In genomic region chr5:56480305-56481146, GRCh38 we compare ENCODE assay signal across 1 cellular context.
TF ChIP-seq lines count a peak whose summit lies in the region.

No MANE protein-coding gene starts in this region.

TF ChIP-seq in HepG2, 621 proteins besides CTCF, POLR2A, EP300 and RAD21 (continued from another document and continues in another):
- TF ChIP-seq AFF4 (CRISPR knock-in tag; IDR thresholded peaks at IDR 0.05): no peak
- no peak for TF ChIP-seq ZNF121 (CRISPR knock-in tag; IDR thresholded peaks at IDR 0.05)
- peak; percentile 65; the same call in 1 of the 2 replicates for TF ChIP-seq SMAD1 (CRISPR knock-in tag; IDR thresholded peaks at IDR 0.05; ENCODE audit: borderline replicate concordance, low read depth)
- TF ChIP-seq, protein P1, sequence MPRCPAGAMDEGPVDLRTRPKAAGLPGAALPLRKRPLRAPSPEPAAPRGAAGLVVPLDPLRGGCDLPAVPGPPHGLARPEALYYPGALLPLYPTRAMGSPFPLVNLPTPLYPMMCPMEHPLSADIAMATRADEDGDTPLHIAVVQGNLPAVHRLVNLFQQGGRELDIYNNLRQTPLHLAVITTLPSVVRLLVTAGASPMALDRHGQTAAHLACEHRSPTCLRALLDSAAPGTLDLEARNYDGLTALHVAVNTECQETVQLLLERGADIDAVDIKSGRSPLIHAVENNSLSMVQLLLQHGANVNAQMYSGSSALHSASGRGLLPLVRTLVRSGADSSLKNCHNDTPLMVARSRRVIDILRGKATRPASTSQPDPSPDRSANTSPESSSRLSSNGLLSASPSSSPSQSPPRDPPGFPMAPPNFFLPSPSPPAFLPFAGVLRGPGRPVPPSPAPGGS (CRISPR knock-in tag; IDR thresholded peaks at IDR 0.05): no peak; the same call in 1 of the 2 replicates
- peak; percentile 45; the same call in 1 of the 2 replicates for TF ChIP-seq FOXK1 (CRISPR knock-in tag; IDR thresholded peaks at IDR 0.05; ENCODE audit: borderline replicate concordance, low read depth)
- no peak for TF ChIP-seq PCBP1 (IDR thresholded peaks at IDR 0.05; ENCODE audit: borderline replicate concordance, low read depth, low read length)
- TF ChIP-seq, protein P2, sequence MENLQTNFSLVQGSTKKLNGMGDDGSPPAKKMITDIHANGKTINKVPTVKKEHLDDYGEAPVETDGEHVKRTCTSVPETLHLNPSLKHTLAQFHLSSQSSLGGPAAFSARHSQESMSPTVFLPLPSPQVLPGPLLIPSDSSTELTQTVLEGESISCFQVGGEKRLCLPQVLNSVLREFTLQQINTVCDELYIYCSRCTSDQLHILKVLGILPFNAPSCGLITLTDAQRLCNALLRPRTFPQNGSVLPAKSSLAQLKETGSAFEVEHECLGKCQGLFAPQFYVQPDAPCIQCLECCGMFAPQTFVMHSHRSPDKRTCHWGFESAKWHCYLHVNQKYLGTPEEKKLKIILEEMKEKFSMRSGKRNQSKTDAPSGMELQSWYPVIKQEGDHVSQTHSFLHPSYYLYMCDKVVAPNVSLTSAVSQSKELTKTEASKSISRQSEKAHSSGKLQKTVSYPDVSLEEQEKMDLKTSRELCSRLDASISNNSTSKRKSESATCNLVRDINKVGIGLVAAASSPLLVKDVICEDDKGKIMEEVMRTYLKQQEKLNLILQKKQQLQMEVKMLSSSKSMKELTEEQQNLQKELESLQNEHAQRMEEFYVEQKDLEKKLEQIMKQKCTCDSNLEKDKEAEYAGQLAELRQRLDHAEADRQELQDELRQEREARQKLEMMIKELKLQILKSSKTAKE (CRISPR knock-in tag; IDR thresholded peaks at IDR 0.05; ENCODE audit: borderline replicate concordance): peak; percentile 75; the same call in 1 of the 2 replicates
- TF ChIP-seq, protein P3, sequence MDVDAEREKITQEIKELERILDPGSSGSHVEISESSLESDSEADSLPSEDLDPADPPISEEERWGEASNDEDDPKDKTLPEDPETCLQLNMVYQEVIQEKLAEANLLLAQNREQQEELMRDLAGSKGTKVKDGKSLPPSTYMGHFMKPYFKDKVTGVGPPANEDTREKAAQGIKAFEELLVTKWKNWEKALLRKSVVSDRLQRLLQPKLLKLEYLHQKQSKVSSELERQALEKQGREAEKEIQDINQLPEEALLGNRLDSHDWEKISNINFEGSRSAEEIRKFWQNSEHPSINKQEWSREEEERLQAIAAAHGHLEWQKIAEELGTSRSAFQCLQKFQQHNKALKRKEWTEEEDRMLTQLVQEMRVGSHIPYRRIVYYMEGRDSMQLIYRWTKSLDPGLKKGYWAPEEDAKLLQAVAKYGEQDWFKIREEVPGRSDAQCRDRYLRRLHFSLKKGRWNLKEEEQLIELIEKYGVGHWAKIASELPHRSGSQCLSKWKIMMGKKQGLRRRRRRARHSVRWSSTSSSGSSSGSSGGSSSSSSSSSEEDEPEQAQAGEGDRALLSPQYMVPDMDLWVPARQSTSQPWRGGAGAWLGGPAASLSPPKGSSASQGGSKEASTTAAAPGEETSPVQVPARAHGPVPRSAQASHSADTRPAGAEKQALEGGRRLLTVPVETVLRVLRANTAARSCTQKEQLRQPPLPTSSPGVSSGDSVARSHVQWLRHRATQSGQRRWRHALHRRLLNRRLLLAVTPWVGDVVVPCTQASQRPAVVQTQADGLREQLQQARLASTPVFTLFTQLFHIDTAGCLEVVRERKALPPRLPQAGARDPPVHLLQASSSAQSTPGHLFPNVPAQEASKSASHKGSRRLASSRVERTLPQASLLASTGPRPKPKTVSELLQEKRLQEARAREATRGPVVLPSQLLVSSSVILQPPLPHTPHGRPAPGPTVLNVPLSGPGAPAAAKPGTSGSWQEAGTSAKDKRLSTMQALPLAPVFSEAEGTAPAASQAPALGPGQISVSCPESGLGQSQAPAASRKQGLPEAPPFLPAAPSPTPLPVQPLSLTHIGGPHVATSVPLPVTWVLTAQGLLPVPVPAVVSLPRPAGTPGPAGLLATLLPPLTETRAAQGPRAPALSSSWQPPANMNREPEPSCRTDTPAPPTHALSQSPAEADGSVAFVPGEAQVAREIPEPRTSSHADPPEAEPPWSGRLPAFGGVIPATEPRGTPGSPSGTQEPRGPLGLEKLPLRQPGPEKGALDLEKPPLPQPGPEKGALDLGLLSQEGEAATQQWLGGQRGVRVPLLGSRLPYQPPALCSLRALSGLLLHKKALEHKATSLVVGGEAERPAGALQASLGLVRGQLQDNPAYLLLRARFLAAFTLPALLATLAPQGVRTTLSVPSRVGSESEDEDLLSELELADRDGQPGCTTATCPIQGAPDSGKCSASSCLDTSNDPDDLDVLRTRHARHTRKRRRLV (CRISPR knock-in tag; IDR thresholded peaks at IDR 0.05): 0 out of 2 replicates have a peak, but pooled peaks have one; percentile 66
- TF ChIP-seq JUNB (CRISPR knock-in tag; IDR thresholded peaks at IDR 0.05; ENCODE audit: borderline replicate concordance): no peak
- no peak for TF ChIP-seq DBP (CRISPR knock-in tag; IDR thresholded peaks at IDR 0.05; ENCODE audit: not compliant biosample characterization)
- TF ChIP-seq SKI (IDR thresholded peaks at IDR 0.05; ENCODE audit: partially characterized antibody): peak; percentile 22
- TF ChIP-seq, protein P4, sequence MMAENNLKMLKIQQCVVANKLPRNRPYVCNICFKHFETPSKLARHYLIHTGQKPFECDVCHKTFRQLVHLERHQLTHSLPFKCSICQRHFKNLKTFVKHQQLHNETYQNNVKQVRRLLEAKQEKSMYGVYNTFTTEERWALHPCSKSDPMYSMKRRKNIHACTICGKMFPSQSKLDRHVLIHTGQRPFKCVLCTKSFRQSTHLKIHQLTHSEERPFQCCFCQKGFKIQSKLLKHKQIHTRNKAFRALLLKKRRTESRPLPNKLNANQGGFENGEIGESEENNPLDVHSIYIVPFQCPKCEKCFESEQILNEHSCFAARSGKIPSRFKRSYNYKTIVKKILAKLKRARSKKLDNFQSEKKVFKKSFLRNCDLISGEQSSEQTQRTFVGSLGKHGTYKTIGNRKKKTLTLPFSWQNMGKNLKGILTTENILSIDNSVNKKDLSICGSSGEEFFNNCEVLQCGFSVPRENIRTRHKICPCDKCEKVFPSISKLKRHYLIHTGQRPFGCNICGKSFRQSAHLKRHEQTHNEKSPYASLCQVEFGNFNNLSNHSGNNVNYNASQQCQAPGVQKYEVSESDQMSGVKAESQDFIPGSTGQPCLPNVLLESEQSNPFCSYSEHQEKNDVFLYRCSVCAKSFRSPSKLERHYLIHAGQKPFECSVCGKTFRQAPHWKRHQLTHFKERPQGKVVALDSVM (CRISPR knock-in tag; IDR thresholded peaks at IDR 0.05): no peak; the same call in 1 of the 2 replicates
- TF ChIP-seq ZNF432 (CRISPR knock-in tag; IDR thresholded peaks at IDR 0.05; ENCODE audit: borderline replicate concordance): no peak
- TF ChIP-seq ZNF713 (CRISPR knock-in tag; IDR thresholded peaks at IDR 0.05): no peak
- TF ChIP-seq ZBTB2 (CRISPR knock-in tag; IDR thresholded peaks at IDR 0.05; ENCODE audit: low read depth): 0 out of 2 replicates have a peak, but pooled peaks have one; percentile 35
- TF ChIP-seq DR1 (CRISPR knock-in tag; IDR thresholded peaks at IDR 0.05): peak; percentile 58; the same call in 1 of the 2 replicates
- no peak for TF ChIP-seq KAT2B (IDR thresholded peaks at IDR 0.05; ENCODE audit: borderline replicate concordance, low read depth, low read length)
- TF ChIP-seq ZNF274 (CRISPR knock-in tag; IDR thresholded peaks at IDR 0.05): peak; percentile 10; the same call in 1 of the 2 replicates
- peak; percentile 95 for TF ChIP-seq HNF4A (CRISPR knock-in tag; IDR thresholded peaks at IDR 0.05)
- TF ChIP-seq HOXA3 (CRISPR knock-in tag; IDR thresholded peaks at IDR 0.05): peak; percentile 82; the same call in 1 of the 2 replicates
- TF ChIP-seq CENPX (CRISPR knock-in tag; IDR thresholded peaks at IDR 0.05): no peak
- no peak for TF ChIP-seq SMARCC2 (IDR thresholded peaks at IDR 0.05)
- TF ChIP-seq, protein P5, sequence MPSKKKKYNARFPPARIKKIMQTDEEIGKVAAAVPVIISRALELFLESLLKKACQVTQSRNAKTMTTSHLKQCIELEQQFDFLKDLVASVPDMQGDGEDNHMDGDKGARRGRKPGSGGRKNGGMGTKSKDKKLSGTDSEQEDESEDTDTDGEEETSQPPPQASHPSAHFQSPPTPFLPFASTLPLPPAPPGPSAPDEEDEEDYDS (CRISPR knock-in tag; IDR thresholded peaks at IDR 0.05): peak; percentile 20; the same call in 1 of the 2 replicates
- no peak; the same call in 1 of the 2 replicates for TF ChIP-seq CBX5 (CRISPR knock-in tag; IDR thresholded peaks at IDR 0.05; ENCODE audit: borderline replicate concordance)
- TF ChIP-seq ZFP36L1 (CRISPR knock-in tag; IDR thresholded peaks at IDR 0.05): no peak
- TF ChIP-seq ZNF460 (CRISPR knock-in tag; IDR thresholded peaks at IDR 0.05; ENCODE audit: borderline replicate concordance): no peak
- no peak; the same call in none of the 2 replicates for TF ChIP-seq ATF1 (CRISPR knock-in tag; IDR thresholded peaks at IDR 0.05)
- TF ChIP-seq, protein P6, sequence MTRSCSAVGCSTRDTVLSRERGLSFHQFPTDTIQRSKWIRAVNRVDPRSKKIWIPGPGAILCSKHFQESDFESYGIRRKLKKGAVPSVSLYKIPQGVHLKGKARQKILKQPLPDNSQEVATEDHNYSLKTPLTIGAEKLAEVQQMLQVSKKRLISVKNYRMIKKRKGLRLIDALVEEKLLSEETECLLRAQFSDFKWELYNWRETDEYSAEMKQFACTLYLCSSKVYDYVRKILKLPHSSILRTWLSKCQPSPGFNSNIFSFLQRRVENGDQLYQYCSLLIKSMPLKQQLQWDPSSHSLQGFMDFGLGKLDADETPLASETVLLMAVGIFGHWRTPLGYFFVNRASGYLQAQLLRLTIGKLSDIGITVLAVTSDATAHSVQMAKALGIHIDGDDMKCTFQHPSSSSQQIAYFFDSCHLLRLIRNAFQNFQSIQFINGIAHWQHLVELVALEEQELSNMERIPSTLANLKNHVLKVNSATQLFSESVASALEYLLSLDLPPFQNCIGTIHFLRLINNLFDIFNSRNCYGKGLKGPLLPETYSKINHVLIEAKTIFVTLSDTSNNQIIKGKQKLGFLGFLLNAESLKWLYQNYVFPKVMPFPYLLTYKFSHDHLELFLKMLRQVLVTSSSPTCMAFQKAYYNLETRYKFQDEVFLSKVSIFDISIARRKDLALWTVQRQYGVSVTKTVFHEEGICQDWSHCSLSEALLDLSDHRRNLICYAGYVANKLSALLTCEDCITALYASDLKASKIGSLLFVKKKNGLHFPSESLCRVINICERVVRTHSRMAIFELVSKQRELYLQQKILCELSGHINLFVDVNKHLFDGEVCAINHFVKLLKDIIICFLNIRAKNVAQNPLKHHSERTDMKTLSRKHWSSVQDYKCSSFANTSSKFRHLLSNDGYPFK (CRISPR knock-in tag; IDR thresholded peaks at IDR 0.05; ENCODE audit: borderline replicate concordance): no peak; the same call in 1 of the 2 replicates
- TF ChIP-seq ZFP82 (CRISPR knock-in tag; IDR thresholded peaks at IDR 0.05; ENCODE audit: borderline replicate concordance): peak; percentile 68; the same call in 1 of the 2 replicates
- no peak for TF ChIP-seq CREBL2 (CRISPR knock-in tag; IDR thresholded peaks at IDR 0.05; ENCODE audit: borderline replicate concordance)
- TF ChIP-seq, protein P7, sequence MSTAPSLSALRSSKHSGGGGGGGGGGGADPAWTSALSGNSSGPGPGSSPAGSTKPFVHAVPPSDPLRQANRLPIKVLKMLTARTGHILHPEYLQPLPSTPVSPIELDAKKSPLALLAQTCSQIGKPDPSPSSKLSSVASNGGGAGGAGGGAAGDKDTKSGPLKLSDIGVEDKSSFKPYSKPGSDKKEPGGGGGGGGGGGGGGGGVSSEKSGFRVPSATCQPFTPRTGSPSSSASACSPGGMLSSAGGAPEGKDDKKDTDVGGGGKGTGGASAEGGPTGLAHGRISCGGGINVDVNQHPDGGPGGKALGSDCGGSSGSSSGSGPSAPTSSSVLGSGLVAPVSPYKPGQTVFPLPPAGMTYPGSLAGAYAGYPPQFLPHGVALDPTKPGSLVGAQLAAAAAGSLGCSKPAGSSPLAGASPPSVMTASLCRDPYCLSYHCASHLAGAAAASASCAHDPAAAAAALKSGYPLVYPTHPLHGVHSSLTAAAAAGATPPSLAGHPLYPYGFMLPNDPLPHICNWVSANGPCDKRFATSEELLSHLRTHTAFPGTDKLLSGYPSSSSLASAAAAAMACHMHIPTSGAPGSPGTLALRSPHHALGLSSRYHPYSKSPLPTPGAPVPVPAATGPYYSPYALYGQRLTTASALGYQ (CRISPR knock-in tag; IDR thresholded peaks at IDR 0.05): peak; percentile 83
- peak; percentile 82 for TF ChIP-seq POLR2G (IDR thresholded peaks at IDR 0.05; ENCODE audit: low read depth, low read length)
- no peak for TF ChIP-seq ZFP36L2 (CRISPR knock-in tag; IDR thresholded peaks at IDR 0.05)
